In the genomic region with DNA sequence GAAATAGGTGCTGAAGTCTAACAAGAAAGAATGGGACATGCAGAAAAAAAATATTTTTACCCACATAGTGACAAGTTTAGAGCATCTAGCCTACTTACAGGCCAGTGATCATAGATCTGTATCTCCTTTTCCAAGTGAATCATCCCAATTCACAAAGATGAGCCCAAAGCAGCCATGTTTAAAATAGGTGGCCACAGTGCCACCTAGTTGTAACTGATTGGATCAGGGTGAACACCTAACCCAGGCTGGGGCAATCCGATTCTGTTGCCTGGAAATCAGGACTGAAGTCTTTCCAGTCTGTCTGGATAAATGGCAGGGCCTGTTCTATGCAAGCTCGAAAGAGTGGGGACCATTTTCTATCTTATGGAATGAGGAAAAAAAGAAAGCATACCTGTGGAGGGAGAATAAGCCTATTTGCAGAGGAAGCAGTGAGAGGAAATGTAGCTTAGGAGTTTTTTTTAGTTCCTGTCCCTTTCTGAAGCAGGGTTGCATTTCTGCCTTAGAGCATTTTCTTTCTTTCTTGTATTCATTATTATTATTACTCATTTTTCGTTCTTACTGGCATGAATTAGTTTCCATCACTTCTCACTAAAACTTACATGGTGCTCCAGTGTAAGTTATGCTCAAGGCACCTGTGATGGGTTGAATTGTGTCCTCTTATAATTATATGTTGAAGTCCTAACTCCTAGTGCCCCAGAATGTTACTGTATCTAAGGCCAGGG, we compare ENCODE assay signal across 14 cellular contexts.
A peak's percentile ranks its signal among the peaks of the same experiment; 100 is the strongest.
DNase-seq lines count a peak whose midpoint lies in the region; ATAC-seq, FAIRE-seq and TF ChIP-seq lines count a peak whose summit lies in the region.
"Had no signal": no experiment of that assay in that cellular context is flagged by ENCODE, and none has a peak within 500 bp of the region (broad histone marks: within the 10 kb centered on the region; RNA-seq: fewer than 3 reads in every experiment).

No MANE protein-coding gene starts in this region.

- no peaks in the 10 kb centered on the region for H3K36me3 ChIP-seq in mammary epithelial cell (ENCODE audit: insufficient read depth, low read length)
- H3K36me3 ChIP-seq: SJSA1 had no signal

- dilution Hi-C loops in mammary epithelial cell (cut with HindIII; ENCODE audit: low sequenced_read_pairs), result no loop called here

- WGBS in mammary epithelial cell (ENCODE audit: low coverage, missing lambda C conversion rate), result 63% methylated on average over 3 of the region's 3 CpGs

- H3K4me1 ChIP-seq in mammary epithelial cell (ENCODE audit: insufficient read depth, low read length), result no peaks in the 10 kb centered on the region
- H3K4me1 ChIP-seq: SJSA1 had no signal

- BruUV-seq in mammary epithelial cell (replicated peaks; lab: Mats Ljungman, UMichigan), result no TSS peak

- no peak overlapping the region for H3K27ac ChIP-seq in mammary epithelial cell (ENCODE audit: insufficient read depth, low read depth, low read length)
- H3K27ac ChIP-seq: SJSA1 had no signal

- no peaks in the 10 kb centered on the region for H3K9me3 ChIP-seq in mammary epithelial cell (replicated peaks; ENCODE audit: insufficient read depth, low read length)
- H3K9me3 ChIP-seq: SJSA1 had no signal

- no peak for TF ChIP-seq POLR2A in GM12891 (IDR thresholded peaks at IDR 0.05; ENCODE audit: low read depth, low read length)

- ATAC-seq in GM21526 (IDR thresholded peaks at IDR 0.05; ENCODE audit: low FRiP score, unreplicated experiment) (no peak), GM18502 (IDR thresholded peaks at IDR 0.05; ENCODE audit: poor library complexity, unreplicated experiment) (no peak)
- ATAC-seq: activated naive CD8-positive, alpha-beta T cell treated with anti-CD3 and anti-CD28 coated beads, Interleukin-2, amount 50 U/mL, for 24 hours; stimulated activated naive B cell treated with anti-CD40 and anti-IgM and Interleukin-4, amounts not matched to agents 10 μg/mL and 1 μg/mL and 100 μg/mL, for 72 hours had no signal

- DNase-seq in A172 (ENCODE audit: low spot score) (peak; percentile 4), GM12891 (ENCODE audit: insufficient read length, low spot score) (no peak), LNCaP clone FGC (ENCODE audit: low read depth) (no peak), mammary epithelial cell (peak; percentile 6), SKM-1 treated with dmso at 0.1 percent for 144 hours (lab: John Stamatoyannopoulos, UW; ENCODE audit: unreplicated experiment) (no peak), DMS153 treated with DMSO at 0.1 percent for 48 hours (lab: John Stamatoyannopoulos, UW; ENCODE audit: unreplicated experiment) (no peak)
- DNase-seq: activated naive CD8-positive, alpha-beta T cell treated with anti-CD3 and anti-CD28 coated beads, Interleukin-2, amount 50 U/mL, for 24 hours; DMS79 treated with DMSO at 0.1 percent for 48 hours; foreskin melanocyte; NCI-H1417 treated with DMSO at 0.1 percent for 48 hours; stimulated activated naive B cell treated with anti-CD40 and anti-IgM and Interleukin-4, amounts not matched to agents 10 μg/mL and 1 μg/mL and 100 μg/mL, for 72 hours had no signal

- in situ Hi-C loops in mammary epithelial cell (cut with MboI; ENCODE audit: low sequenced_read_pairs in 2 of 2), result no loop called here

- H3K9ac ChIP-seq in mammary epithelial cell (ENCODE audit: insufficient read depth, low read length), result no peak overlapping the region

- no peaks in the 10 kb centered on the region for H4K20me1 ChIP-seq in mammary epithelial cell (ENCODE audit: insufficient read depth, low read length)

- no peak overlapping the region for H3K4me3 ChIP-seq in LNCaP clone FGC (ENCODE audit: low read depth, low read length)
- H3K4me3 ChIP-seq in mammary epithelial cell (replicated peaks in 1 of 3; ENCODE audit: insufficient read depth in 1 of 3, low read depth in 2 of 3, low read length in 3 of 3), result no peak overlapping the region
- H3K4me3 ChIP-seq: SJSA1 had no signal

- CTCF ChIA-PET in mammary epithelial cell (lab: Charles Lee; ENCODE audit: low non-redundant PET), result no interaction called here

- H3K4me2 ChIP-seq in mammary epithelial cell (ENCODE audit: insufficient read depth, low read depth, low read length), result no peak overlapping the region

- peaks cover 2% of the 10 kb centered on the region for H3K27me3 ChIP-seq in mammary epithelial cell (ENCODE audit: insufficient read depth, low read length)

- intact Hi-C loops in mammary epithelial cell (cut with micrococcal nuclease), result no loop called here

- no peak overlapping the region for H2AFZ ChIP-seq in mammary epithelial cell (ENCODE audit: low read depth, low read length)

- TF ChIP-seq CTCF in LNCaP clone FGC (IDR thresholded peaks at IDR 0.05; ENCODE audit: control insufficient read depth, extremely low read depth, insufficient read depth) (peak; percentile 49), mammary epithelial cell (conservative IDR thresholded peaks at IDR 0.05 in 1 of 2, IDR thresholded peaks at IDR 0.05 in 1 of 2; ENCODE audit: extremely low read depth in 1 of 2, insufficient read depth in 1 of 2, low read depth in 1 of 2, low read length in 2 of 2) (peak; percentile 18 to 22)

- peak; percentile 43 for FAIRE-seq in GM12891 (lab: Jason Lieb, UNC)

- H3K79me2 ChIP-seq in mammary epithelial cell (ENCODE audit: insufficient read depth, low read length), result no peaks in the 10 kb centered on the region

TF ChIP-seq in GM12891, 5 proteins besides CTCF, POLR2A, EP300 and RAD21:
- no peak for TF ChIP-seq SPI1 (IDR thresholded peaks at IDR 0.05; ENCODE audit: low read depth, low read length)
- no peak for TF ChIP-seq PAX5 (IDR thresholded peaks at IDR 0.05; ENCODE audit: insufficient read depth, low read length, severe bottlenecking)
- TF ChIP-seq POLR2AphosphoS5 (IDR thresholded peaks at IDR 0.05; ENCODE audit: low read depth, low read length), result no peak
- TF ChIP-seq TAF1 (IDR thresholded peaks at IDR 0.05; ENCODE audit: low read depth, low read length), result no peak
- TF ChIP-seq POU2F2 (IDR thresholded peaks at IDR 0.05; ENCODE audit: low read depth, low read length), result no peak
TF ChIP-seq in GM12891: peak in this region for 0.

Comparison
In these comparisons a context has a peak if more than half of its experiments do, and no peak if none do; other contexts are left out.
1. DNase-seq: peak in A172 (single experiment) and mammary epithelial cell (single experiment); none in GM12891 (single experiment), LNCaP clone FGC (single experiment), SKM-1 treated with dmso at 0.1 percent for 144 hours (single experiment) and DMS153 treated with DMSO at 0.1 percent for 48 hours (single experiment).